ENCODE assay signal across 8 cellular contexts in genomic region chr12:10722905-10723866, GRCh38. TPM values are rescaled to one million over a fixed set of nuclear protein-coding genes. Genes with fewer than 3 reads are reported as not detected.
DNase-seq lines count a peak whose midpoint lies in the region; ATAC-seq and TF ChIP-seq lines count a peak whose summit lies in the region.

Gene YBX3, minus strand, starts transcription at chr12:10723323. Its CDS starts 212 bp downstream, at chr12:10723111.

- H3K36me3 ChIP-seq in mesendoderm (ENCODE audit: control insufficient read depth, insufficient read depth, low read length) = no peaks in the 10 kb centered on the region

- H3K27ac ChIP-seq in mesendoderm (ENCODE audit: low read depth, low read length) = peak within 1 kb of the TSS; percentile 81

- H3K18ac ChIP-seq in mesendoderm (ENCODE audit: low read length) = peak within 1 kb of the TSS; percentile 97

- peaks cover 39% of the 10 kb centered on the region for H3K79me2 ChIP-seq in mesendoderm (ENCODE audit: control insufficient read depth, insufficient read depth, low read length)

- H3K27me3 Mint-ChIP-seq in endothelial cell (ENCODE audit: unreplicated experiment) = peaks cover 20% of the 10 kb centered on the region

- CTCF ChIA-PET in activated CD8-positive, alpha-beta memory T cell treated with anti-CD3 and anti-CD28 coated beads for 36 hours (lab: Charles Lee) = no interaction called here

- H2BK120ac ChIP-seq in mesendoderm (ENCODE audit: low read depth, low read length) = no peak within 1 kb of the TSS

- peaks cover 7% of the 10 kb centered on the region for H3K4me1 ChIP-seq in mesendoderm (ENCODE audit: control insufficient read depth, low read depth, low read length)

- no peaks in the 10 kb centered on the region for H3K79me1 ChIP-seq in mesendoderm (ENCODE audit: low read length)

- H2BK5ac ChIP-seq in mesendoderm (ENCODE audit: low read length) = no peak within 1 kb of the TSS

- H3K4me3 ChIP-seq in mesendoderm (ENCODE audit: low read length) = peak within 1 kb of the TSS; percentile 65

- H2BK15ac ChIP-seq in mesendoderm (replicated peaks; ENCODE audit: low read depth) = no peak within 1 kb of the TSS

- peak within 1 kb of the TSS; percentile 92 for H3K4ac ChIP-seq in mesendoderm (ENCODE audit: low read depth, low read length)

- no peak within 1 kb of the TSS for H4K8ac ChIP-seq in mesendoderm (ENCODE audit: low read depth, low read length)

- H3K56ac ChIP-seq in mesendoderm (ENCODE audit: low read length) = peak within 1 kb of the TSS; percentile 83

- H3K9ac ChIP-seq in mesendoderm (ENCODE audit: low read length) = peak within 1 kb of the TSS; percentile 74

- H3K4me1 Mint-ChIP-seq in endothelial cell (ENCODE audit: unreplicated experiment) = peaks cover 40% of the 10 kb centered on the region

- peak within 1 kb of the TSS; percentile 97 for H3K4me3 Mint-ChIP-seq in endothelial cell (ENCODE audit: unreplicated experiment)

- no peak within 1 kb of the TSS for H2AK5ac ChIP-seq in mesendoderm (ENCODE audit: low read length)

- no CpG with 5 or more reads among the region's 97 CpGs for WGBS in mesendoderm (ENCODE audit: extremely low coverage, insufficient coverage, low lambda C conversion rate)

- DNase-seq in NCI-H2081 (lab: John Stamatoyannopoulos, UW) (peak; percentile 26 to 60), NCI-H2081 treated with DMSO at 0.1 percent for 48 hours (lab: John Stamatoyannopoulos, UW) (no peak), NCI-H345 (lab: John Stamatoyannopoulos, UW) (peak; percentile 40), endothelial cell (ENCODE audit: low spot score) (peak; percentile 75), mesendoderm (peak; percentile 89)
- peak; percentile 18 for DNase-seq in stimulated activated CD8-positive, alpha-beta memory T cell treated with anti-CD3 and anti-CD28 coated beads, Interleukin-15, amount 100 ng/mL, for 24 hours (ENCODE audit: low read depth)

- peaks cover 8% of the 10 kb centered on the region for H3K9me3 Mint-ChIP-seq in endothelial cell (ENCODE audit: unreplicated experiment)

- H3K4me2 ChIP-seq in mesendoderm (ENCODE audit: low read length) = peak within 1 kb of the TSS; percentile 79

- H3K23ac ChIP-seq in mesendoderm (ENCODE audit: low read length) = no peak within 1 kb of the TSS

- H4K5ac ChIP-seq in mesendoderm (ENCODE audit: low read length) = no peak within 1 kb of the TSS

- peak; percentile 62 for ATAC-seq in HG02852 (IDR thresholded peaks at IDR 0.05; ENCODE audit: unreplicated experiment)

- H3K27me3 ChIP-seq in mesendoderm (ENCODE audit: insufficient read depth, low read length, poor library complexity) = peaks cover 2% of the 10 kb centered on the region

- POLR2A ChIA-PET in activated CD8-positive, alpha-beta memory T cell treated with anti-CD3 and anti-CD28 coated beads for 36 hours (lab: Charles Lee) = interaction anchor here (0.7 kb wide), 1 partner anchor 110 kb away, joined by 3 read pairs; the partner anchor contains the start of gene MAGOHB

- peak within 1 kb of the TSS; percentile 100 for H3K27ac Mint-ChIP-seq in endothelial cell (ENCODE audit: unreplicated experiment)

- H3K36me3 Mint-ChIP-seq in endothelial cell (ENCODE audit: low read depth, unreplicated experiment) = peaks cover 15% of the 10 kb centered on the region

- no peak for TF ChIP-seq CTCF in endothelial cell (IDR thresholded peaks at IDR 0.05; ENCODE audit: unreplicated experiment)

RNA-seq across cellular contexts. Expression of gene YBX3, which starts in this region (rescaled TPM):
- 100 to 1,000 TPM; 278 to 283 TPM for total RNA-seq in activated CD8-positive, alpha-beta memory T cell treated with anti-CD3 and anti-CD28 coated beads for 36 hours
- 494 TPM for total RNA-seq in endothelial cell (ENCODE audit: unreplicated experiment)
- polyA plus RNA-seq in mesendoderm (2013, experiment 1 of 2) = 521 TPM
- polyA plus RNA-seq in mesendoderm (2013, experiment 2 of 2) = 518 TPM
